ENCODE assay signal across 8 cellular contexts in the genomic region with DNA sequence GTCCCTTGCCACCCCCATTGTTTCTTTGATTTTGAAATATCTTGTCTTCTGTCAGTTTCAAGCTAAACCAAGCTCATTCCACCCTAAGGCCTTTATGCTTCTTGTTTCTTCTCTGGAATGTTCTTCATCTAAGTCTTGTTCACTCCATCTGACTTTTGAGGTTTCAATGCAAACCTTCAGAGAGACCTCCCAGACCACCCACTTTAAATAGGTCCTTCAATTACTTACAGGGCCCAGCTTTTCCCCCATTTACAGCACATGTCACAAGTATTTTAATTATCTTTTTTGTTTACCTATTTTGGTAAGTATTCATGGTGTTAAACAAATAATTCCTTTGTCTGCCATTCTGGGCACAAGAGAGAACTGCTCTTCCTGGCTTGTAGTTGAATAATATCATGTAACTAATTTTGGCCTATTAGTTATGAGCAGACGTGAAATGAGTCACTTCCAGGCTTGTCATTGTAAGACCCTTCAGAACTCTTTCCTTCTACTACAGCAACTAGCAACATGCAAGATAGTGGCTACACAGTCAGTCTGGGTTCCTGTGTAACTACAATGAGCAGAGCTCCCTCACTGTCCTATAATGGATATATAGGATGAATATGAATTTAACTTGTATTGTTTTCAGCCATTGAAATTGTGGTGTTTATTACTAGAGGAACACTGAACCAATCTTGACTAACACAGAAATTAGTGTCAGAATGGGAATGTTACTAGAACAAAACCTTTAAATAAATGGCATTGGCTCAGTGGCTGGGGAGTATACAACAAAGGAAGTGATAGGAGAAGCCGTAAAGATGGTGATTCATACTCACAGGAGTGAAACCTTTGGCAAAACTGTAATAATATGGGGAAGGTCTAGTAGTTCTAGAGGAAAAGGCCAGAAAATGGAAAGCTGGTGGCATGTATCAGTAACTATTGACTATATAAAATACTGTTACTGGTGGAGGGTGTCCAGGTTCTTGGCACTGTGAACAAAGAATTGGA. TPM values are rescaled to one million over a fixed set of nuclear protein-coding genes. Genes with fewer than 3 reads are reported as not detected.
DNase-seq lines count a peak whose midpoint lies in the region; ATAC-seq, FAIRE-seq and TF ChIP-seq lines count a peak whose summit lies in the region.

No MANE protein-coding gene starts in this region.

- H3K9me3 ChIP-seq in K562 (replicated peaks; ENCODE audit: control insufficient read depth, insufficient read depth, low read depth, low read length), result no peaks in the 10 kb centered on the region
- no peaks in the 10 kb centered on the region for H3K9me3 ChIP-seq in neuronal stem cell (replicated peaks in 1 of 2; ENCODE audit: control insufficient read depth in 2 of 2, insufficient read depth in 1 of 2, low read depth in 1 of 2, low read length in 2 of 2)

- no peak overlapping the region for H3K4me3 ChIP-seq in K562
- H3K4me3 ChIP-seq in neuronal stem cell (ENCODE audit: low read length in 2 of 2), result no peak overlapping the region

- BruUV-seq in K562 (replicated peaks; lab: Mats Ljungman, UMichigan), result no TSS peak

- TF ChIP-seq POLR2A in K562 (conservative IDR thresholded peaks at IDR 0.05), result no peak

- H2BK12ac ChIP-seq in neuronal stem cell (ENCODE audit: low read length), result no peak overlapping the region

- TF ChIP-seq EP300 in K562 (IDR thresholded peaks at IDR 0.05; ENCODE audit: low read length), result no peak

- H3K9ac ChIP-seq in K562 (ENCODE audit: insufficient read depth in 1 of 2, low read depth in 2 of 2, low read length in 2 of 2), result peak overlapping the region in 1 of 2 experiments; percentile 2; a peak in 1 of 4 replicates
- H3K9ac ChIP-seq in neuronal stem cell (ENCODE audit: low read depth, low read length, poor library complexity), result no peak overlapping the region

- peaks cover 14 to 56% of the 10 kb centered on the region in 2 experiments; a peak in 4 of 5 replicates for H3K4me1 ChIP-seq in K562 (replicated peaks in 1 of 2; ENCODE audit: control insufficient read depth in 2 of 2, insufficient read depth in 2 of 2, low read length in 2 of 2)
- peaks cover 2 to 8% of the 10 kb centered on the region in 2 donors for H3K4me1 ChIP-seq in neuronal stem cell (ENCODE audit: control insufficient read depth in 2 of 2, insufficient read depth in 1 of 2, low read depth in 1 of 2, low read length in 2 of 2)

- no peaks in the 10 kb centered on the region for H3K27me3 ChIP-seq in K562 (ENCODE audit: control insufficient read depth in 2 of 2, insufficient read depth in 2 of 2, low read length in 2 of 2)
- H3K27me3 ChIP-seq in neuronal stem cell (ENCODE audit: control insufficient read depth in 3 of 3, insufficient read depth in 3 of 3, low read depth in 1 of 3, low read length in 3 of 3), result no peaks in the 10 kb centered on the region

- H3K79me1 ChIP-seq in neuronal stem cell (ENCODE audit: low read depth, low read length), result peaks cover 5% of the 10 kb centered on the region

- TF ChIP-seq CTCF in K562 (IDR thresholded peaks at IDR 0.05 in 2 of 3, conservative IDR thresholded peaks at IDR 0.05 in 1 of 3; ENCODE audit: insufficient read depth in 2 of 3, low read depth in 1 of 3, low read length in 3 of 3), result no peak

- H3K18ac ChIP-seq in neuronal stem cell (ENCODE audit: low read length), result no peak overlapping the region

- in situ Hi-C loops in K562 (cut with MboI), result no loop called here

- H4K20me1 ChIP-seq in K562 (replicated peaks; ENCODE audit: control insufficient read depth, insufficient read depth, low read length), result no peaks in the 10 kb centered on the region

- no peak overlapping the region for H3K4ac ChIP-seq in neuronal stem cell (ENCODE audit: low read length)

- no peak overlapping the region for H2BK5ac ChIP-seq in neuronal stem cell (ENCODE audit: low read length)

- no peak overlapping the region for H4K8ac ChIP-seq in neuronal stem cell (ENCODE audit: low read depth, low read length)

- 0 out of 4 replicates have a peak, but pooled peaks of 1 of the 2 experiments have one; percentile 2 for TF ChIP-seq RAD21 in K562 (CRISPR knock-in tag; conservative IDR thresholded peaks at IDR 0.05 in 1 of 2, IDR thresholded peaks at IDR 0.05 in 1 of 2)

- no peak overlapping the region for H3K14ac ChIP-seq in neuronal stem cell (ENCODE audit: low read length)

- POLR2A ChIA-PET in K562 (lab: Yijun Ruan, JAX), result interaction anchor here (1.0 to 2.0 kb wide), 2 partner anchors 10 to 20 kb away, joined by 4 read pairs; no protein-coding TSS in a partner anchor

- DNase-seq in K562 (ENCODE audit: extremely low read depth in 1 of 4, low spot score in 3 of 4), result no peak
- no peak for DNase-seq in neuronal stem cell (ENCODE audit: low spot score)
- DNase-seq in NCI-H510A (lab: John Stamatoyannopoulos, UW), result no peak
- DNase-seq in left lobe of liver (ENCODE audit: low spot score), result no peak
- DNase-seq in MV-4-11 (lab: John Stamatoyannopoulos, UW), result no peak

- H2BK15ac ChIP-seq in neuronal stem cell (ENCODE audit: low read length), result no peak overlapping the region

- H3K27ac ChIP-seq in K562 (ENCODE audit: extremely low read depth, low read depth, low read length) (peak overlapping the region; percentile 3), neuronal stem cell (replicated peaks; ENCODE audit: low read length) (no peak overlapping the region)

- intact Hi-C loops in K562 (cut with micrococcal nuclease), result loop anchor here (10.0 kb wide), 1 partner anchor 55 kb away; no protein-coding TSS in a partner anchor

- no peak overlapping the region for H2AK5ac ChIP-seq in neuronal stem cell (ENCODE audit: low read depth, low read length)

- no peak overlapping the region for H3K23ac ChIP-seq in neuronal stem cell (ENCODE audit: low read depth, low read length, poor library complexity)

- H2BK120ac ChIP-seq in neuronal stem cell (ENCODE audit: low read depth, low read length), result no peak overlapping the region

- H2AFZ ChIP-seq in K562 (ENCODE audit: low read depth, low read length) (peak overlapping the region; percentile 74), neuronal stem cell (ENCODE audit: low read length) (peak overlapping the region; percentile 62)

- ATAC-seq in GM18499 (IDR thresholded peaks at IDR 0.05; ENCODE audit: insufficient read depth, unreplicated experiment), result peak; percentile 24
- peak; percentile 24 for ATAC-seq in HG03378 (IDR thresholded peaks at IDR 0.05; ENCODE audit: unreplicated experiment)
- no peak for ATAC-seq in K562
- ATAC-seq in GM21390 (IDR thresholded peaks at IDR 0.05; ENCODE audit: unreplicated experiment), result no peak
- no peak for ATAC-seq in left lobe of liver

- H3K36me3 ChIP-seq in K562 (ENCODE audit: control insufficient read depth, insufficient read depth, low read length) (peaks cover 8% of the 10 kb centered on the region), neuronal stem cell (replicated peaks in 1 of 2; ENCODE audit: control insufficient read depth in 2 of 2, insufficient read depth in 2 of 2, low read length in 2 of 2) (peaks cover 0 to 7% of the 10 kb centered on the region in 2 donors)

- no peak overlapping the region for H3K4me2 ChIP-seq in K562 (ENCODE audit: insufficient read depth, low read length)
- no peak overlapping the region for H3K4me2 ChIP-seq in neuronal stem cell (ENCODE audit: insufficient read depth, low read length, poor library complexity, severe bottlenecking)

- CTCF ChIA-PET in K562 (lab: Yijun Ruan, JAX; ENCODE audit: low intra/inter-chr PET ratio), result no interaction called here

- 37% methylated on average over 2 of the region's 2 CpGs for WGBS in K562 (ENCODE audit: insufficient coverage, low coverage, missing lambda C conversion rate)
- WGBS in neuronal stem cell (ENCODE audit: extremely low coverage in 2 of 2, insufficient read length in 2 of 2, insufficient replicate concordance in 1 of 2), 2 donors, result no CpG with 5 or more reads among the region's 2 CpGs

- no peak for FAIRE-seq in K562 (lab: Jason Lieb, UNC)

- no peak overlapping the region for H4K91ac ChIP-seq in neuronal stem cell (ENCODE audit: low read depth, low read length, poor library complexity)

- H3K9me1 ChIP-seq in K562 (ENCODE audit: control insufficient read depth, insufficient read depth, low read length), result peaks cover 4% of the 10 kb centered on the region

- peaks cover 23% of the 10 kb centered on the region for H3K79me2 ChIP-seq in K562 (ENCODE audit: control insufficient read depth, insufficient read depth, low read length)

TF ChIP-seq in K562, 482 proteins besides CTCF, POLR2A, EP300 and RAD21 (continues in another document):
- TF ChIP-seq SMARCE1 (IDR thresholded peaks at IDR 0.05) (0 out of 2 replicates have a peak, but pooled peaks have one; percentile 10), FOSL1 (tag; conservative IDR thresholded peaks at IDR 0.05) (peak; percentile 50)
- TF ChIP-seq, protein P1, sequence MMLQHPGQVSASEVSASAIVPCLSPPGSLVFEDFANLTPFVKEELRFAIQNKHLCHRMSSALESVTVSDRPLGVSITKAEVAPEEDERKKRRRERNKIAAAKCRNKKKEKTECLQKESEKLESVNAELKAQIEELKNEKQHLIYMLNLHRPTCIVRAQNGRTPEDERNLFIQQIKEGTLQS (IDR thresholded peaks at IDR 0.05), result peak; percentile 79
- TF ChIP-seq, protein P1 (CRISPR knock-in tag; conservative IDR thresholded peaks at IDR 0.05), result no peak

RNA-seq across cellular contexts. Expression of a gene that starts 2.8 kb away (rescaled TPM):
- total RNA-seq in K562 (2011; cell fraction: chromatin; rRNA removed; ENCODE audit: low replicate concordance), result 24.4 and 41.1 TPM in 2 replicates
- 26.7 and 34.1 TPM in 2 replicates for total RNA-seq in K562 (2011; cell fraction: nucleolus; rRNA removed)
- total RNA-seq in K562 (2011; cell fraction: nucleoplasm; rRNA removed), result 43.8 and 76.6 TPM in 2 replicates
- 94.4 and 128 TPM in 2 replicates for total RNA-seq in K562 (2014; rRNA removed)
- 156 and 189 TPM in 2 replicates for total RNA-seq in K562 (2014; rRNA removed; fragmentation: Illumina TruSeq; extraction: Trizol)
- 154 and 159 TPM in 2 replicates for total RNA-seq in K562 (2015; rRNA removed; fragmentation: Illumina TruSeq; extraction: Trizol)
- total RNA-seq in K562 (2021), result 236 and 261 TPM in 2 replicates
- 189 and 191 TPM in 2 replicates for polyA plus RNA-seq in K562 (2011; rRNA removed)
- polyA plus RNA-seq in K562 (2011; cell fraction: cytosol; rRNA removed), result 69.3 and 142 TPM in 2 replicates
- 61.0 and 67.9 TPM in 2 replicates for polyA plus RNA-seq in K562 (2011; cell fraction: nucleus; rRNA removed)
- 190 and 199 TPM in 2 replicates for polyA plus RNA-seq in K562 (2012)
- 224 and 243 TPM in 2 replicates for polyA plus RNA-seq in K562 (2014; fragmentation: Illumina TruSeq; extraction: Trizol)
- polyA plus RNA-seq in K562 (2014; fragmentation: Nextera tagmentation; extraction: Ambion mirVana), result 10 to 100 TPM; 68.5 to 68.6 TPM
- polyA plus RNA-seq in K562 (2014; rRNA removed), result 133 and 148 TPM in 2 replicates
- polyA minus RNA-seq in K562 (2011; rRNA and poly(A)+ RNA removed), result 247 and 299 TPM in 2 replicates
- polyA minus RNA-seq in K562 (2011; cell fraction: cytosol; rRNA and poly(A)+ RNA removed), result 168 and 172 TPM in 2 replicates
- 70.3 and 88.3 TPM in 2 replicates for polyA minus RNA-seq in K562 (2011; cell fraction: nucleus; rRNA and poly(A)+ RNA removed)
- 128 TPM for polyA plus RNA-seq in neuronal stem cell (2013, experiment 1 of 2)
- 133 TPM for polyA plus RNA-seq in neuronal stem cell (2013, experiment 2 of 2)
- total RNA-seq in left lobe of liver, result 29.5 TPM

Comparison
In these comparisons a context has a peak if more than half of its experiments do, and no peak if none do; other contexts are left out.
1. ATAC-seq: peak in GM18499 (single experiment) and HG03378 (single experiment); none in K562 (single experiment), GM21390 (single experiment) and left lobe of liver (single experiment).